12 cellular contexts compared by ENCODE assay signal in the genomic region with DNA sequence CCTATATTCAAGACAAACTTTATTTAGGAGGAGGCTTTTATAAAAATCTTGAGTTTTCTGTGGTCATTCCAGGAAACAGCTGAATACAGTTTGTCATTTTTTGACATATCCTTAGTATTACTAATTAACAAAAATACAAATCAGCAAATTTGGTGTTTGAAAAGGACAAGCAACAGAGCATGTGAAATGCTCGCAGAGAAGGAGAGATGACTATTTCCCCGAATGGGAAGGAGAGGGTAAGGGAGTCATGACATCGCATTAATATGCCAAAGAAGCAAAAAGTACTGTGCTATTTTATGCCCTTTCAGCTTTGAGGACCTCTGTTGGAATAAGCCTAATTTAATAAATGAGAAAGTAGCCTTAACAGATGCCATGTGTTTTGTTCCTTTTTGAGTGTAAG. TPM values are rescaled to one million over a fixed set of nuclear protein-coding genes. Genes with fewer than 3 reads are reported as not detected.
DNase-seq lines count a peak whose midpoint lies in the region; ATAC-seq and TF ChIP-seq lines count a peak whose summit lies in the region.
"Had no signal": no experiment of that assay in that cellular context is flagged by ENCODE, and none has a peak within 500 bp of the region (broad histone marks: within the 10 kb centered on the region; RNA-seq: fewer than 3 reads in every experiment).

No MANE protein-coding gene starts in this region.

- no peaks in the 10 kb centered on the region for H3K9me3 ChIP-seq in SK-N-MC (ENCODE audit: low read depth, low read length)
- H3K9me3 ChIP-seq: prostate gland had no signal

- no peaks in the 10 kb centered on the region for H3K27me3 Mint-ChIP-seq in activated naive CD4-positive, alpha-beta T cell treated with anti-CD3 and anti-CD28 coated beads, Interleukin-2, amount 50 U/mL, for 24 hours
- no peaks in the 10 kb centered on the region for H3K27me3 Mint-ChIP-seq in stimulated activated naive CD8-positive, alpha-beta T cell treated with anti-CD3 and anti-CD28 coated beads, Interleukin-15, amount 100 ng/mL, for 72 hours

- H3K4me3 ChIP-seq in SK-N-MC (peak overlapping the region; percentile 98), epithelial cell of proximal tubule (ENCODE audit: low read depth, low read length) (peak overlapping the region; percentile 93)

- peak overlapping the region; percentile 64 for H3K4me3 Mint-ChIP-seq in activated naive CD4-positive, alpha-beta T cell treated with anti-CD3 and anti-CD28 coated beads, Interleukin-2, amount 50 U/mL, for 24 hours
- H3K4me3 Mint-ChIP-seq in stimulated activated naive CD8-positive, alpha-beta T cell treated with anti-CD3 and anti-CD28 coated beads, Interleukin-15, amount 100 ng/mL, for 72 hours: peak overlapping the region; percentile 30 to 64

- peak overlapping the region; percentile 21 for H3K27ac Mint-ChIP-seq in activated naive CD4-positive, alpha-beta T cell treated with anti-CD3 and anti-CD28 coated beads, Interleukin-2, amount 50 U/mL, for 24 hours
- H3K27ac Mint-ChIP-seq in stimulated activated naive CD8-positive, alpha-beta T cell treated with anti-CD3 and anti-CD28 coated beads, Interleukin-15, amount 100 ng/mL, for 72 hours: no peak overlapping the region

- H3K36me3 ChIP-seq in SK-N-MC (ENCODE audit: insufficient read depth, low read length): peaks cover 61% of the 10 kb centered on the region
- H3K36me3 ChIP-seq: prostate gland had no signal

- H3K4me1 Mint-ChIP-seq in activated naive CD4-positive, alpha-beta T cell treated with anti-CD3 and anti-CD28 coated beads, Interleukin-2, amount 50 U/mL, for 24 hours: peaks cover 43% of the 10 kb centered on the region
- peaks cover 26% of the 10 kb centered on the region for H3K4me1 Mint-ChIP-seq in stimulated activated naive CD8-positive, alpha-beta T cell treated with anti-CD3 and anti-CD28 coated beads, Interleukin-15, amount 100 ng/mL, for 72 hours

- DNase-seq in activated naive CD4-positive, alpha-beta T cell (lab: John Stamatoyannopoulos, UW): no peak
- DNase-seq in SK-N-MC (ENCODE audit: low read depth, low spot score) (no peak), epithelial cell of proximal tubule (ENCODE audit: low read depth) (no peak), KG1 (lab: John Stamatoyannopoulos, UW) (no peak), dedifferentiated amniotic fluid mesenchymal stem cell (ENCODE audit: extremely low spot score) (no peak), KBM-7 (no peak)
- no peak for DNase-seq in stimulated activated naive CD8-positive, alpha-beta T cell treated with anti-CD3 and anti-CD28 coated beads, Interleukin-15, amount 100 ng/mL, for 72 hours
- DNase-seq: activated CD4-positive, alpha-beta T cell treated with anti-CD3 and anti-CD28 coated beads for 1 hour; NCI-H146 had no signal

- peaks cover 10% of the 10 kb centered on the region for H3K9me3 Mint-ChIP-seq in activated naive CD4-positive, alpha-beta T cell treated with anti-CD3 and anti-CD28 coated beads, Interleukin-2, amount 50 U/mL, for 24 hours
- no peaks in the 10 kb centered on the region for H3K9me3 Mint-ChIP-seq in stimulated activated naive CD8-positive, alpha-beta T cell treated with anti-CD3 and anti-CD28 coated beads, Interleukin-15, amount 100 ng/mL, for 72 hours

- no peak for TF ChIP-seq CTCF in epithelial cell of proximal tubule (conservative IDR thresholded peaks at IDR 0.05; ENCODE audit: low read depth, low read length)

- peak overlapping the region; percentile 94 for H3K9ac ChIP-seq in SK-N-MC (ENCODE audit: insufficient read length)

- in situ Hi-C loops in KBM-7 (cut with MboI; ENCODE audit: low pct_unique_long_range_greater_than_20kb, low sequenced_read_pairs): no loop called here

- H3K36me3 Mint-ChIP-seq in activated naive CD4-positive, alpha-beta T cell treated with anti-CD3 and anti-CD28 coated beads, Interleukin-2, amount 50 U/mL, for 24 hours: peaks cover 36% of the 10 kb centered on the region

- no peak for ATAC-seq in stimulated activated naive CD8-positive, alpha-beta T cell treated with anti-CD3 and anti-CD28 coated beads, Interleukin-15, amount 100 ng/mL, for 72 hours
- ATAC-seq: esophagus mucosa had no signal

- peak overlapping the region; percentile 73 for H3K27ac ChIP-seq in SK-N-MC
- H3K27ac ChIP-seq: prostate gland had no signal

RNA-seq across cellular contexts. Expression of a gene that starts 1.8 kb away (rescaled TPM):
- total RNA-seq in epithelial cell of proximal tubule: 70.5 and 71.4 TPM in 2 replicates
